In genomic region chr7:158864507-158864820, GRCh38 we compare ENCODE assay signal across 9 cellular contexts. TPM values are rescaled to one million over a fixed set of nuclear protein-coding genes. Genes with fewer than 3 reads are reported as not detected.
DNase-seq lines count a peak whose midpoint lies in the region; ATAC-seq and TF ChIP-seq lines count a peak whose summit lies in the region.
"Had no signal": no experiment of that assay in that cellular context is flagged by ENCODE, and none has a peak within 500 bp of the region (broad histone marks: within the 10 kb centered on the region; RNA-seq: fewer than 3 reads in every experiment).

No MANE protein-coding gene starts in this region.

- H3K4me3 ChIP-seq in heart left ventricle (peak overlapping the region in 11 of 12 donors; percentile 27 to 59 (median 55)), mucosa of stomach (ENCODE audit: low read length) (peak overlapping the region; percentile 29), urinary bladder (ENCODE audit: low read depth, low read length) (no peak overlapping the region)

- peak overlapping the region; percentile 85 to 98 (median 92) for H3K27ac ChIP-seq in heart left ventricle
- H3K27ac ChIP-seq in cingulate gyrus (ENCODE audit: low read depth, low read length), result peak overlapping the region; percentile 65
- H3K27ac ChIP-seq in urinary bladder (ENCODE audit: low read depth), result peak overlapping the region; percentile 48

- WGBS in heart left ventricle, 4 donors, result 60 to 83% (median 71%) methylated on average over 3 of the region's 3 CpGs
- 79% methylated on average over 3 of the region's 3 CpGs for WGBS in urinary bladder

- H3K4me1 ChIP-seq in heart left ventricle (peaks cover 4 to 56% (median 32%) of the 10 kb centered on the region in 12 donors), mucosa of stomach (ENCODE audit: control insufficient read depth, insufficient read depth, low read length) (peaks cover 5% of the 10 kb centered on the region), urinary bladder (ENCODE audit: insufficient read depth) (no peaks in the 10 kb centered on the region)

- H3K9me3 ChIP-seq in heart left ventricle (no peaks in the 10 kb centered on the region), mucosa of stomach (ENCODE audit: control insufficient read depth, low read length) (no peaks in the 10 kb centered on the region)

- TF ChIP-seq POLR2A in heart left ventricle (IDR thresholded peaks at IDR 0.05), result no peak

- ATAC-seq in heart left ventricle (no peak), Right ventricle myocardium inferior (no peak)

- no peak for TF ChIP-seq CTCF in heart left ventricle (IDR thresholded peaks at IDR 0.05)

- H3K9ac ChIP-seq in mucosa of stomach (ENCODE audit: low read length), result peak overlapping the region; percentile 36

- no peaks in the 10 kb centered on the region for H3K27me3 ChIP-seq in heart left ventricle
- no peaks in the 10 kb centered on the region for H3K27me3 ChIP-seq in mucosa of stomach (ENCODE audit: control insufficient read depth, insufficient read depth, low read length)

- DNase-seq in heart left ventricle (no peak), Right ventricle myocardium inferior (ENCODE audit: missing footprints) (no peak), ureter (ENCODE audit: low spot score) (no peak), hypothalamus (lab: John Stamatoyannopoulos, UW) (no peak), occipital lobe (lab: John Stamatoyannopoulos, UW) (no peak)
- DNase-seq: NCI-H1048 had no signal

- intact Hi-C loops in heart left ventricle (cut with DNase I), result loop anchor here in 7 of 10 donors (1.0 to 10.0 kb wide), 5 partner anchors 37 to 160 kb away; partner anchors contain the start of genes ESYT2 (in 3 of the 7) and NCAPG2 (in 2 of the 7)
- intact Hi-C loops in Right ventricle myocardium inferior (cut with DNase I), result loop anchor here (2.0 to 10.0 kb wide), 2 partner anchors 36 to 160 kb away; partner anchors contain the start of genes ESYT2 and NCAPG2

- no peaks in the 10 kb centered on the region for H3K36me3 ChIP-seq in heart left ventricle
- H3K36me3 ChIP-seq in mucosa of stomach (ENCODE audit: control insufficient read depth, insufficient read depth, low read length), result no peaks in the 10 kb centered on the region
- H3K36me3 ChIP-seq in urinary bladder (ENCODE audit: insufficient read depth), result no peaks in the 10 kb centered on the region

RNA-seq across cellular contexts. Expression of gene DYNC2I1, which starts 8.1 kb away (rescaled TPM):
- total RNA-seq in heart left ventricle (10 to 100 TPM; 15.1 to 25.7 (median 21.0) TPM), Right ventricle myocardium inferior (26.6 TPM), urinary bladder (17.3 TPM), ureter (23.8 TPM), occipital lobe (12.5 TPM)
- polyA plus RNA-seq in heart left ventricle (10 to 100 TPM; 16.2 to 40.9 TPM), urinary bladder (13.4 TPM)

RNA-seq across cellular contexts. Expression of gene ESYT2, which starts 35.2 kb away (rescaled TPM):
- total RNA-seq in heart left ventricle, result 10 to 100 TPM; 42.8 to 91.8 (median 50.9) TPM
- polyA plus RNA-seq in heart left ventricle, result 10 to 100 TPM; 16.2 to 46.4 TPM
- total RNA-seq in Right ventricle myocardium inferior, result 42.5 TPM
- 106 TPM for total RNA-seq in urinary bladder
- polyA plus RNA-seq in urinary bladder, result 61.5 TPM
- 83.9 TPM for total RNA-seq in ureter
- total RNA-seq in occipital lobe, result 125 TPM
